Comparison of ENCODE assay signal across 10 cellular contexts in genomic region chr3:101890716-101891115, GRCh38. TPM values are rescaled to one million over a fixed set of nuclear protein-coding genes. Genes with fewer than 3 reads are reported as not detected.
DNase-seq lines count a peak whose midpoint lies in the region; ATAC-seq, FAIRE-seq and TF ChIP-seq lines count a peak whose summit lies in the region.
"Had no signal": no experiment of that assay in that cellular context is flagged by ENCODE, and none has a peak within 500 bp of the region (broad histone marks: within the 10 kb centered on the region; RNA-seq: fewer than 3 reads in every experiment).

No MANE protein-coding gene starts in this region.

- no peaks in the 10 kb centered on the region for H4K20me1 ChIP-seq in smooth muscle cell (ENCODE audit: low read depth)

- no peak overlapping the region for H3K4me3 ChIP-seq in body of pancreas
- no peak overlapping the region for H3K4me3 ChIP-seq in smooth muscle cell
- no peak overlapping the region for H3K4me3 ChIP-seq in left ventricle myocardium inferior
- H3K4me3 ChIP-seq: heart right ventricle had no signal

- H3K4me1 ChIP-seq in body of pancreas = no peaks in the 10 kb centered on the region
- H3K4me1 ChIP-seq in smooth muscle cell (ENCODE audit: low read depth) = peaks cover 6% of the 10 kb centered on the region
- no peaks in the 10 kb centered on the region for H3K4me1 ChIP-seq in left ventricle myocardium inferior
- H3K4me1 ChIP-seq: heart right ventricle had no signal

- intact Hi-C loops in body of pancreas (cut with DNase I) = no loop called here
- intact Hi-C loops in left ventricle myocardium inferior (cut with micrococcal nuclease) = no loop called here

- DNase-seq in activated CD4-positive, CD25-positive, alpha-beta regulatory T cell treated with anti-CD3 and anti-CD28 coated beads, Interleukin-2, amount 50 U/mL, for 72 hours = no peak
- no peak for DNase-seq in body of pancreas
- no peak for DNase-seq in smooth muscle cell (lab: John Stamatoyannopoulos, UW; ENCODE audit: unreplicated experiment)
- DNase-seq in activated CD8-positive, alpha-beta memory T cell treated with anti-CD3 and anti-CD28 coated beads for 24 hours = no peak
- DNase-seq in left ventricle myocardium inferior = no peak
- no peak for DNase-seq in GM19239 (ENCODE audit: insufficient read length, low spot score)
- DNase-seq: heart right ventricle, WERI-Rb-1 had no signal

- H3K27ac ChIP-seq in body of pancreas (no peak overlapping the region), smooth muscle cell (ENCODE audit: low read depth) (peak overlapping the region; percentile 79), left ventricle myocardium inferior (replicated peaks) (no peak overlapping the region)
- H3K27ac ChIP-seq: heart right ventricle, WERI-Rb-1 had no signal

- peak overlapping the region; percentile 52 for H3K4me2 ChIP-seq in smooth muscle cell

- FAIRE-seq in GM19239 (lab: Jason Lieb, UNC) = no peak

- peak; percentile 35 to 59 for ATAC-seq in activated CD4-positive, CD25-positive, alpha-beta regulatory T cell treated with anti-CD3 and anti-CD28 coated beads, Interleukin-2, amount 50 U/mL, for 24 hours
- ATAC-seq in HG02973 (IDR thresholded peaks at IDR 0.05; ENCODE audit: unreplicated experiment) (peak; percentile 69), body of pancreas (peak; percentile 63)

- no peak for TF ChIP-seq POLR2A in body of pancreas (IDR thresholded peaks at IDR 0.05)

- no peak overlapping the region for H3K9ac ChIP-seq in smooth muscle cell (ENCODE audit: low read depth)

- no peaks in the 10 kb centered on the region for H3K79me2 ChIP-seq in smooth muscle cell (ENCODE audit: low read depth)

- peak overlapping the region; percentile 75 for H2AFZ ChIP-seq in smooth muscle cell (ENCODE audit: low read depth)

- no peaks in the 10 kb centered on the region for H3K9me3 ChIP-seq in body of pancreas
- H3K9me3 ChIP-seq in smooth muscle cell (replicated peaks; ENCODE audit: low read depth) = no peaks in the 10 kb centered on the region
- peaks cover 13% of the 10 kb centered on the region for H3K9me3 ChIP-seq in left ventricle myocardium inferior (replicated peaks)

- H3K36me3 ChIP-seq in body of pancreas (replicated peaks in 1 of 2; ENCODE audit: insufficient read depth in 1 of 2, low read depth in 2 of 2) (no peaks in the 10 kb centered on the region), smooth muscle cell (ENCODE audit: low read depth) (no peaks in the 10 kb centered on the region), left ventricle myocardium inferior (no peaks in the 10 kb centered on the region)
- H3K36me3 ChIP-seq: heart right ventricle, WERI-Rb-1 had no signal

- no peaks in the 10 kb centered on the region for H3K27me3 ChIP-seq in body of pancreas
- no peaks in the 10 kb centered on the region for H3K27me3 ChIP-seq in smooth muscle cell (ENCODE audit: low read depth)
- H3K27me3 ChIP-seq in left ventricle myocardium inferior (ENCODE audit: low read depth) = no peaks in the 10 kb centered on the region
- H3K27me3 ChIP-seq: heart right ventricle had no signal

- H3F3A ChIP-seq in smooth muscle cell (ENCODE audit: low read depth) = no peaks in the 10 kb centered on the region

- no peak for TF ChIP-seq CTCF in body of pancreas (IDR thresholded peaks at IDR 0.05)
- TF ChIP-seq CTCF in smooth muscle cell (IDR thresholded peaks at IDR 0.05; ENCODE audit: borderline replicate concordance, insufficient read depth, poor library complexity, severe bottlenecking) = no peak
- no peak for TF ChIP-seq CTCF in left ventricle myocardium inferior (IDR thresholded peaks at IDR 0.05; ENCODE audit: borderline replicate concordance)

RNA-seq across cellular contexts. Expression of gene NFKBIZ, which starts 41.4 kb away (rescaled TPM):
- total RNA-seq in body of pancreas = 10 to 100 TPM; 30.1 to 92.3 TPM
- 236 and 307 TPM in 2 replicates for total RNA-seq in smooth muscle cell
- 269 and 306 TPM in 2 replicates for polyA plus RNA-seq in smooth muscle cell
- total RNA-seq in left ventricle myocardium inferior = 15.0 TPM
